ENCODE assay signal across 18 cellular contexts in genomic region chr6:131159578-131159977, GRCh38. TPM values are rescaled to one million over a fixed set of nuclear protein-coding genes. Genes with fewer than 3 reads are reported as not detected.
DNase-seq lines count a peak whose midpoint lies in the region; ATAC-seq and TF ChIP-seq lines count a peak whose summit lies in the region.
"Had no signal": no experiment of that assay in that cellular context is flagged by ENCODE, and none has a peak within 500 bp of the region (broad histone marks: within the 10 kb centered on the region; RNA-seq: fewer than 3 reads in every experiment).

No MANE protein-coding gene starts in this region.

- no peaks in the 10 kb centered on the region for H3K9me3 Mint-ChIP-seq in activated T-helper 2 cell treated with anti-CD3 and anti-CD28 coated beads, Interferon-gamma antibody, Interleukin-2, Interleukin-4, amounts not matched to agents 10 μg/mL and 5 μg/mL and 100 μg/mL, durations not matched to agents 14 hours and 24 hours and 36 hours
- H3K9me3 Mint-ChIP-seq: activated naive CD4-positive, alpha-beta T cell treated with anti-CD3 and anti-CD28 coated beads, Interleukin-2, amount 50 U/mL, for 24 hours; CD4-positive, alpha-beta T cell; naive thymus-derived CD4-positive, alpha-beta T cell had no signal

- in situ Hi-C loops in SK-MEL-5 (cut with HindIII; ENCODE audit: low pct_unique_long_range_greater_than_20kb, low sequenced_read_pairs) = no loop called here

- H3K4me1 ChIP-seq in fibroblast of lung (ENCODE audit: control insufficient read depth, extremely low read depth, insufficient read depth, low read length) = no peaks in the 10 kb centered on the region
- H3K4me1 ChIP-seq in right lobe of liver = peaks cover 0 to 9% (median 4%) of the 10 kb centered on the region in 4 donors
- H3K4me1 ChIP-seq in right atrium auricular region = peaks cover 0 to 17% of the 10 kb centered on the region in 2 donors

- no peaks in the 10 kb centered on the region for H3K36me3 Mint-ChIP-seq in activated T-helper 2 cell treated with anti-CD3 and anti-CD28 coated beads, Interferon-gamma antibody, Interleukin-2, Interleukin-4, amounts not matched to agents 10 μg/mL and 5 μg/mL and 100 μg/mL, durations not matched to agents 14 hours and 24 hours and 36 hours (ENCODE audit: low read depth)
- H3K36me3 Mint-ChIP-seq: activated CD8-positive, alpha-beta memory T cell treated with anti-CD3 and anti-CD28 coated beads, Interleukin-2, amount 10 ng/mL, durations not matched to agents 7 days and 5 days had no signal

- H3K4me3 Mint-ChIP-seq in activated T-helper 2 cell treated with anti-CD3 and anti-CD28 coated beads, Interferon-gamma antibody, Interleukin-2, Interleukin-4, amounts not matched to agents 10 μg/mL and 5 μg/mL and 100 μg/mL, durations not matched to agents 14 hours and 24 hours and 36 hours (ENCODE audit: low read depth) = no peak overlapping the region
- H3K4me3 Mint-ChIP-seq: activated CD8-positive, alpha-beta memory T cell treated with anti-CD3 and anti-CD28 coated beads, Interleukin-2, amount 10 ng/mL, durations not matched to agents 7 days and 5 days; activated naive CD4-positive, alpha-beta T cell treated with anti-CD3 and anti-CD28 coated beads, Interleukin-2, amount 50 U/mL, for 24 hours; CD4-positive, alpha-beta T cell; naive thymus-derived CD4-positive, alpha-beta T cell had no signal

- no peaks in the 10 kb centered on the region for H3K79me2 ChIP-seq in fibroblast of lung (ENCODE audit: control insufficient read depth, insufficient read depth, low read length)

- no peak overlapping the region for H3K9ac ChIP-seq in fibroblast of lung (ENCODE audit: insufficient read depth, low read length)
- H3K9ac ChIP-seq: KMS-11 had no signal

- intact Hi-C loops in right lobe of liver (cut with DNase I) = no loop called here
- intact Hi-C loops in activated T-helper 2 cell treated with anti-CD3 and anti-CD28 coated beads, Interferon-gamma antibody, Interleukin-2, Interleukin-4, amounts not matched to agents 10 μg/mL and 5 μg/mL and 100 μg/mL, durations not matched to agents 14 hours and 24 hours and 36 hours (cut with micrococcal nuclease) = no loop called here

- 96% methylated on average over 2 of the region's 2 CpGs for WGBS in right lobe of liver (ENCODE audit: insufficient coverage, low coverage, low lambda C conversion rate, missing lambda C conversion rate)

- H3K27me3 ChIP-seq in fibroblast of lung (ENCODE audit: control insufficient read depth, insufficient read depth, low read length) (no peaks in the 10 kb centered on the region), right lobe of liver (no peaks in the 10 kb centered on the region), right atrium auricular region (no peaks in the 10 kb centered on the region)

- H3K27ac ChIP-seq in fibroblast of lung (ENCODE audit: insufficient read depth, low read length) (no peak overlapping the region), right lobe of liver (no peak overlapping the region), right atrium auricular region (no peak overlapping the region)
- H3K27ac ChIP-seq: KMS-11, left ventricle myocardium inferior had no signal

- no peak for ATAC-seq in right lobe of liver
- ATAC-seq: activated CD8-positive, alpha-beta memory T cell treated with anti-CD3 and anti-CD28 coated beads, Interleukin-2, amount 10 ng/mL, durations not matched to agents 7 days and 5 days; naive thymus-derived CD4-positive, alpha-beta T cell had no signal

- no peaks in the 10 kb centered on the region for H3K9me3 ChIP-seq in fibroblast of lung (ENCODE audit: control insufficient read depth, insufficient read depth, low read depth, low read length)
- no peaks in the 10 kb centered on the region for H3K9me3 ChIP-seq in right lobe of liver
- no peaks in the 10 kb centered on the region for H3K9me3 ChIP-seq in right atrium auricular region
- H3K9me3 ChIP-seq: left ventricle myocardium inferior had no signal

- H3K36me3 ChIP-seq in fibroblast of lung (ENCODE audit: control insufficient read depth, insufficient read depth, low read length) = no peaks in the 10 kb centered on the region
- no peaks in the 10 kb centered on the region for H3K36me3 ChIP-seq in right lobe of liver
- H3K36me3 ChIP-seq in right atrium auricular region = no peaks in the 10 kb centered on the region
- H3K36me3 ChIP-seq: left ventricle myocardium inferior had no signal

- H3K27me3 Mint-ChIP-seq in activated T-helper 2 cell treated with anti-CD3 and anti-CD28 coated beads, Interferon-gamma antibody, Interleukin-2, Interleukin-4, amounts not matched to agents 10 μg/mL and 5 μg/mL and 100 μg/mL, durations not matched to agents 14 hours and 24 hours and 36 hours (ENCODE audit: low read depth) = no peaks in the 10 kb centered on the region
- H3K27me3 Mint-ChIP-seq: activated CD8-positive, alpha-beta memory T cell treated with anti-CD3 and anti-CD28 coated beads, Interleukin-2, amount 10 ng/mL, durations not matched to agents 7 days and 5 days; activated naive CD4-positive, alpha-beta T cell treated with anti-CD3 and anti-CD28 coated beads, Interleukin-2, amount 50 U/mL, for 24 hours; CD4-positive, alpha-beta T cell; naive thymus-derived CD4-positive, alpha-beta T cell had no signal

- TF ChIP-seq CTCF in fibroblast of lung (conservative IDR thresholded peaks at IDR 0.05 in 1 of 2, IDR thresholded peaks at IDR 0.05 in 1 of 2; ENCODE audit: low read depth in 1 of 2, low read length in 2 of 2) = no peak
- TF ChIP-seq CTCF in right lobe of liver (IDR thresholded peaks at IDR 0.05) = no peak
- TF ChIP-seq CTCF in right atrium auricular region (IDR thresholded peaks at IDR 0.05) = no peak

- DNase-seq in HCEC 1CT = peak; percentile 30
- DNase-seq in SK-MEL-5 (ENCODE audit: low read depth, low spot score) = peak; percentile 51
- peak; percentile 56 to 87 for DNase-seq in fibroblast of lung (ENCODE audit: low read depth in 2 of 2)
- DNase-seq in renal cortical epithelial cell (ENCODE audit: low read depth) = peak; percentile 78
- no peak for DNase-seq in right lobe of liver
- DNase-seq in right atrium auricular region (ENCODE audit: low spot score) = no peak
- no peak for DNase-seq in activated T-helper 2 cell treated with anti-CD3 and anti-CD28 coated beads, Interferon-gamma antibody, Interleukin-2, Interleukin-4, amounts not matched to agents 10 μg/mL and 5 μg/mL and 100 μg/mL, durations not matched to agents 14 hours and 24 hours and 36 hours (ENCODE audit: low spot score)
- no peak for DNase-seq in COLO668 (lab: John Stamatoyannopoulos, UW; ENCODE audit: unreplicated experiment)
- DNase-seq: activated CD8-positive, alpha-beta memory T cell treated with anti-CD3 and anti-CD28 coated beads, Interleukin-2, amount 10 ng/mL, durations not matched to agents 7 days and 5 days; CD4-positive, alpha-beta T cell; hippocampal formation; left ventricle myocardium inferior; naive thymus-derived CD4-positive, alpha-beta T cell; NCI-H146; NCI-H510A; stimulated activated CD4-positive, alpha-beta T cell treated with anti-CD3 and anti-CD28 coated beads, Interleukin-1b, Interleukin-23, amount 100 ng/mL, for 48 hours had no signal

- H4K20me1 ChIP-seq in fibroblast of lung (ENCODE audit: control insufficient read depth, extremely low read depth, insufficient read depth, low read length) = no peaks in the 10 kb centered on the region

- no peaks in the 10 kb centered on the region for H3K4me1 Mint-ChIP-seq in activated T-helper 2 cell treated with anti-CD3 and anti-CD28 coated beads, Interferon-gamma antibody, Interleukin-2, Interleukin-4, amounts not matched to agents 10 μg/mL and 5 μg/mL and 100 μg/mL, durations not matched to agents 14 hours and 24 hours and 36 hours (ENCODE audit: low read depth)
- H3K4me1 Mint-ChIP-seq: activated naive CD4-positive, alpha-beta T cell treated with anti-CD3 and anti-CD28 coated beads, Interleukin-2, amount 50 U/mL, for 24 hours; naive thymus-derived CD4-positive, alpha-beta T cell had no signal

- TF ChIP-seq POLR2A in right lobe of liver (IDR thresholded peaks at IDR 0.05) = no peak

- no peak overlapping the region for H3K27ac Mint-ChIP-seq in activated T-helper 2 cell treated with anti-CD3 and anti-CD28 coated beads, Interferon-gamma antibody, Interleukin-2, Interleukin-4, amounts not matched to agents 10 μg/mL and 5 μg/mL and 100 μg/mL, durations not matched to agents 14 hours and 24 hours and 36 hours
- H3K27ac Mint-ChIP-seq: activated CD8-positive, alpha-beta memory T cell treated with anti-CD3 and anti-CD28 coated beads, Interleukin-2, amount 10 ng/mL, durations not matched to agents 7 days and 5 days; activated naive CD4-positive, alpha-beta T cell treated with anti-CD3 and anti-CD28 coated beads, Interleukin-2, amount 50 U/mL, for 24 hours; CD4-positive, alpha-beta T cell; naive thymus-derived CD4-positive, alpha-beta T cell had no signal

- no peak overlapping the region for H3K4me2 ChIP-seq in fibroblast of lung (ENCODE audit: extremely low read depth, insufficient read depth, low read length)
- H3K4me2 ChIP-seq: KMS-11 had no signal

- H3K4me3 ChIP-seq in fibroblast of lung (replicated peaks in 1 of 4; ENCODE audit: control extremely low read depth in 1 of 4, insufficient read depth in 1 of 4, low read depth in 3 of 4, low read length in 4 of 4) (no peak overlapping the region), right lobe of liver (no peak overlapping the region), right atrium auricular region (no peak overlapping the region)
- H3K4me3 ChIP-seq: left ventricle myocardium inferior had no signal

- no peak overlapping the region for H2AFZ ChIP-seq in fibroblast of lung (ENCODE audit: low read length)

RNA-seq across cellular contexts. Expression of gene AKAP7, which starts 24.3 kb away (rescaled TPM):
- 7.5 and 13.8 TPM in 2 replicates for total RNA-seq in SK-MEL-5 (2014; rRNA removed; shearing (Covaris generic))
- 5.6 TPM in 2 replicates for polyA plus RNA-seq in SK-MEL-5 (2015; cell fraction: cytosol; rRNA removed)
- polyA plus RNA-seq in SK-MEL-5 (2015; cell fraction: nucleus; rRNA removed) = 5.7 and 13.9 TPM in 2 replicates
- 5.8 and 7.7 TPM in 2 replicates for total RNA-seq in fibroblast of lung
- 3.1 and 3.5 TPM in 2 replicates for polyA plus RNA-seq in fibroblast of lung
- polyA plus RNA-seq in fibroblast of lung (2012) = 2.9 and 3.0 TPM in 2 replicates
- not detected in 2 replicates for polyA minus RNA-seq in fibroblast of lung (ENCODE audit: low replicate concordance)
- total RNA-seq in renal cortical epithelial cell = 6.9 and 20.4 TPM in 2 replicates
- total RNA-seq in right lobe of liver = 10 to 100 TPM in 4 of 6 experiments, 1 to 10 TPM in 2; 8.6 to 16.3 (median 12.6) TPM
- total RNA-seq in right atrium auricular region = 10 to 100 TPM; 10.2 to 11.6 TPM
- total RNA-seq in activated T-helper 2 cell treated with anti-CD3 and anti-CD28 coated beads, Interferon-gamma antibody, Interleukin-2, Interleukin-4, amounts not matched to agents 10 μg/mL and 5 μg/mL and 100 μg/mL, durations not matched to agents 14 hours and 24 hours and 36 hours = 3.1 and 3.4 TPM in 2 replicates

Comparison
In these comparisons a context has a peak if more than half of its experiments do, and no peak if none do; other contexts are left out.
1. DNase-seq: peak in HCEC 1CT (single experiment), SK-MEL-5 (single experiment), fibroblast of lung (2 of 2) and renal cortical epithelial cell (single experiment); none in right lobe of liver (0 of 3), right atrium auricular region (single experiment), activated T-helper 2 cell treated with anti-CD3 and anti-CD28 coated beads, Interferon-gamma antibody, Interleukin-2, Interleukin-4, amounts not matched to agents 10 μg/mL and 5 μg/mL and 100 μg/mL, durations not matched to agents 14 hours and 24 hours and 36 hours (single experiment) and COLO668 (single experiment).